Comparison of ENCODE assay signal across 10 cellular contexts in genomic region chr2:113200236-113200635, GRCh38. TPM values are rescaled to one million over a fixed set of nuclear protein-coding genes. Genes with fewer than 3 reads are reported as not detected.
DNase-seq lines count a peak whose midpoint lies in the region; ATAC-seq and TF ChIP-seq lines count a peak whose summit lies in the region.
"Had no signal": no experiment of that assay in that cellular context is flagged by ENCODE, and none has a peak within 500 bp of the region (broad histone marks: within the 10 kb centered on the region; RNA-seq: fewer than 3 reads in every experiment).

No MANE protein-coding gene starts in this region.

- CTCF ChIA-PET in activated CD4-positive, alpha-beta memory T cell treated with anti-CD3 and anti-CD28 coated beads for 36 hours (lab: Charles Lee): interaction anchor here (0.7 to 16.4 kb wide), 8 partner anchors 26 to 123 kb away, joined by 3 to 308 read pairs (median 8); partner anchors contain the start of gene PSD4

- H3K27ac Mint-ChIP-seq in central memory CD8-positive, alpha-beta T cell (ENCODE audit: low read depth): peak overlapping the region; percentile 53
- H3K27ac Mint-ChIP-seq in osteocyte (ENCODE audit: unreplicated experiment): no peak overlapping the region
- no peak overlapping the region for H3K27ac Mint-ChIP-seq in activated CD4-positive, alpha-beta memory T cell treated with anti-CD3 and anti-CD28 coated beads for 36 hours

- TF ChIP-seq POLR2A in NB4 (IDR thresholded peaks at IDR 0.05; ENCODE audit: extremely low read depth, insufficient read length): no peak

- H3K36me3 Mint-ChIP-seq in central memory CD8-positive, alpha-beta T cell (ENCODE audit: insufficient read depth): peaks cover 46% of the 10 kb centered on the region
- no peaks in the 10 kb centered on the region for H3K36me3 Mint-ChIP-seq in osteocyte (ENCODE audit: unreplicated experiment)
- H3K36me3 Mint-ChIP-seq in activated CD4-positive, alpha-beta memory T cell treated with anti-CD3 and anti-CD28 coated beads for 36 hours: peaks cover 55% of the 10 kb centered on the region

- H3F3A ChIP-seq in DOHH2 (ENCODE audit: control insufficient read depth, insufficient read depth): peaks cover 7% of the 10 kb centered on the region; the same call in 1 of the 2 replicates

- peaks cover 41% of the 10 kb centered on the region for H3K4me1 Mint-ChIP-seq in central memory CD8-positive, alpha-beta T cell
- H3K4me1 Mint-ChIP-seq in osteocyte (ENCODE audit: unreplicated experiment): peaks cover 29% of the 10 kb centered on the region
- H3K4me1 Mint-ChIP-seq in activated CD4-positive, alpha-beta memory T cell treated with anti-CD3 and anti-CD28 coated beads for 36 hours (ENCODE audit: low read depth): peaks cover 28% of the 10 kb centered on the region

- H3K4me2 ChIP-seq in DOHH2 (ENCODE audit: low read length): no peak overlapping the region

- H3K36me3 ChIP-seq in DOHH2 (ENCODE audit: control insufficient read depth, low read length): peaks cover 86% of the 10 kb centered on the region
- H3K36me3 ChIP-seq: ascending aorta had no signal

- DNase-seq in NB4 (ENCODE audit: low read depth) (peak; percentile 35), osteocyte (ENCODE audit: extremely low spot score, unreplicated experiment) (no peak)
- no peak for DNase-seq in central memory CD8-positive, alpha-beta T cell (ENCODE audit: low spot score in 2 of 2)
- no peak for DNase-seq in activated CD4-positive, alpha-beta memory T cell treated with anti-CD3 and anti-CD28 coated beads for 36 hours
- DNase-seq: NCI-H2081, Right ventricle myocardium superior had no signal

- no peaks in the 10 kb centered on the region for H3K9me2 ChIP-seq in DOHH2 (replicated peaks; ENCODE audit: control insufficient read depth, low read length)

- H3K27ac ChIP-seq in DOHH2 (ENCODE audit: low read depth, low read length): no peak overlapping the region
- H3K27ac ChIP-seq: ascending aorta had no signal

- H3K27me3 Mint-ChIP-seq in central memory CD8-positive, alpha-beta T cell: no peaks in the 10 kb centered on the region
- H3K27me3 Mint-ChIP-seq in osteocyte (ENCODE audit: unreplicated experiment): no peaks in the 10 kb centered on the region
- H3K27me3 Mint-ChIP-seq in activated CD4-positive, alpha-beta memory T cell treated with anti-CD3 and anti-CD28 coated beads for 36 hours: no peaks in the 10 kb centered on the region

- peaks cover 3% of the 10 kb centered on the region for H3K79me2 ChIP-seq in DOHH2 (ENCODE audit: control insufficient read depth, low read length)

- no peak for ATAC-seq in central memory CD8-positive, alpha-beta T cell (replicated peaks; ENCODE audit: extremely low read depth, poor library complexity, severe bottlenecking)
- ATAC-seq in GM21619 (IDR thresholded peaks at IDR 0.05; ENCODE audit: unreplicated experiment): no peak
- ATAC-seq in HG03097 (IDR thresholded peaks at IDR 0.05; ENCODE audit: low FRiP score, unreplicated experiment): no peak

- H3K4me3 Mint-ChIP-seq in central memory CD8-positive, alpha-beta T cell: no peak overlapping the region
- H3K4me3 Mint-ChIP-seq in osteocyte (ENCODE audit: unreplicated experiment): no peak overlapping the region
- H3K4me3 Mint-ChIP-seq in activated CD4-positive, alpha-beta memory T cell treated with anti-CD3 and anti-CD28 coated beads for 36 hours: no peak overlapping the region

- peaks cover 34% of the 10 kb centered on the region for H3K4me1 ChIP-seq in DOHH2 (ENCODE audit: control insufficient read depth, low read length)
- H3K4me1 ChIP-seq: ascending aorta had no signal

- no peak overlapping the region for H3K4me3 ChIP-seq in DOHH2 (ENCODE audit: low read length)
- no peak overlapping the region for H3K4me3 ChIP-seq in NB4 (ENCODE audit: low read depth, low read length)

- no peaks in the 10 kb centered on the region for H3K9me3 ChIP-seq in DOHH2 (ENCODE audit: control insufficient read depth, insufficient read depth, low read length)
- H3K9me3 ChIP-seq: ascending aorta had no signal

- peak; percentile 19 for TF ChIP-seq CTCF in DOHH2 (IDR thresholded peaks at IDR 0.05; ENCODE audit: low read depth, low read length, poor library complexity, severe bottlenecking)
- TF ChIP-seq CTCF in NB4 (IDR thresholded peaks at IDR 0.05; ENCODE audit: low read depth, low read length): peak; percentile 33
- TF ChIP-seq CTCF in osteocyte (IDR thresholded peaks at IDR 0.05): peak; percentile 10

- no peaks in the 10 kb centered on the region for H4K20me1 ChIP-seq in DOHH2 (ENCODE audit: control insufficient read depth, insufficient read depth, low read depth, low read length)

- H3K27me3 ChIP-seq in DOHH2 (ENCODE audit: control insufficient read depth, low read length): no peaks in the 10 kb centered on the region
- H3K27me3 ChIP-seq: ascending aorta had no signal

- POLR2A ChIA-PET in activated CD4-positive, alpha-beta memory T cell treated with anti-CD3 and anti-CD28 coated beads for 36 hours (lab: Charles Lee): interaction anchor here (1.5 to 3.3 kb wide), 2 partner anchors 26 to 42 kb away, joined by 3 to 21 read pairs; partner anchors contain the start of gene PSD4

- no peaks in the 10 kb centered on the region for H3K9me3 Mint-ChIP-seq in central memory CD8-positive, alpha-beta T cell
- no peaks in the 10 kb centered on the region for H3K9me3 Mint-ChIP-seq in osteocyte (ENCODE audit: unreplicated experiment)
- H3K9me3 Mint-ChIP-seq in activated CD4-positive, alpha-beta memory T cell treated with anti-CD3 and anti-CD28 coated beads for 36 hours: no peaks in the 10 kb centered on the region

- intact Hi-C loops in activated CD4-positive, alpha-beta memory T cell treated with anti-CD3 and anti-CD28 coated beads for 36 hours (cut with micrococcal nuclease): loop anchor here (5.0 kb wide), 1 partner anchor 192 kb away; no protein-coding TSS in a partner anchor

RNA-seq across cellular contexts. Expression of gene PSD4, which starts 26.5 kb away (rescaled TPM):
- total RNA-seq in osteocyte: 6.3 and 8.9 TPM in 2 replicates
- 100 to 1,000 TPM; 156 to 170 TPM for total RNA-seq in activated CD4-positive, alpha-beta memory T cell treated with anti-CD3 and anti-CD28 coated beads for 36 hours

Comparison
In these comparisons a context has a peak if more than half of its experiments do, and no peak if none do; other contexts are left out.
1. RNA of gene PSD4, which starts 26.5 kb away (total RNA-seq): 156 to 170 TPM in activated CD4-positive, alpha-beta memory T cell treated with anti-CD3 and anti-CD28 coated beads for 36 hours; 6.3 to 8.9 TPM in osteocyte; every median in the first group is over 10 times any median in the second.
2. Peak in every context shown above with its lines, with median percentiles within 50 percentile points of each other: CTCF ChIP-seq.